Comparison of ENCODE assay signal across 8 cellular contexts in the genomic region with DNA sequence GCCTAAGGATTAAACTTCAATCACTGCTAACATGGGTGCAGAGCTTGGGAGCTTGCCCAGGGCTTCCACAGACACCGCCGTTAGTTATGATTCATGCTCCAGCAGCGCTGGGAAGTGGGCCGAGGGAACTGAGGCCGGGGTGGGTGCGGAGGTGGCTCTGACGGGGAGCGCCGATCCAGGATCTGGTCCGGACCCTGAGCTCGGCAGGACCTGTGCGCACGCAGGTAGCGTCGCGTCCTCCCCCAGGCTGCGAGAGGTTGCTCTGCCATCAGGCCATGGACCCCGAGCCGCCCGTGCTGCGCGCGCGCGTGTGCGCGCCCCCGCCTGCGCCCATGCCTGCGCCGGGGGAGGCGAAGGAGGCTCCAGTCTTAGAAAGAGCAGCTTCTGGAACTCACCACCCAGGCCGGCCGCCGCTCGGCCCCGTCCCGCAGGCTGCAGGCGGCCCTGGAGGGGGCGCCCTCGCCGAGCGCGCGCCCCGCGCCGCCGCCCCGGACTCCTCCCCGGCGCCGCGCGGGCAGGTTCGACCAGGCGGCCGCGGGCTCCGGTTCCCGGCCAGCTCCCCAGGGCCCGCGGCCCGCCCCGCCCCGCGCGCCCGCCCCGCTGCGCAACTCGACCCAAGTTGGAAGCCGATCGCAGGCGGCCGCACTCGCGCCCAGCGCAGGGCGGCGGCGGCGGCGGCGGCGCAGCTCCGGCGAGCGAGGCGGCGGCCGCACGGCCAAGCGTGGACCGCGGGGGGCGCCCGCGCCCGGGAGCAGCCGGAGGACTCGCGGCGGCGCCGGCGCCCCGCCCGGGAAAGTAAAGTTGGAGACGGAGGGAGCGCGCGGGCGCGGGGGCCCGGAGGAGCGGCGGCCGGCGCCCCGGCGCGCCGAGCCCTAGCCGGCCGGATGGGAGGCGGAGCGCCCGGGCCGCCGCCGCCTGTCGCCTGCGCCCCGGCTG. TPM values are rescaled to one million over a fixed set of nuclear protein-coding genes. Genes with fewer than 3 reads are reported as not detected.
DNase-seq lines count a peak whose midpoint lies in the region; ATAC-seq lines count a peak whose summit lies in the region.

No MANE protein-coding gene starts in this region.

- ATAC-seq in GM19467 (IDR thresholded peaks at IDR 0.05; ENCODE audit: unreplicated experiment) (no peak), HG03520 (IDR thresholded peaks at IDR 0.05; ENCODE audit: unreplicated experiment) (no peak), GM21576 (IDR thresholded peaks at IDR 0.05; ENCODE audit: unreplicated experiment) (no peak)
- ATAC-seq in activated T-helper 17 cell treated with anti-CD3 and anti-CD28 coated beads, Interleukin-2, amount 50 U/mL, for 72 hours (replicated peaks) = no peak

- H3K27ac ChIP-seq in mesodermal cell (ENCODE audit: low read depth, low read length, severe bottlenecking) = no peak overlapping the region

- H3K9me3 Mint-ChIP-seq in activated T-helper 17 cell treated with anti-CD3 and anti-CD28 coated beads, Interleukin-2, amount 50 U/mL, for 72 hours = no peaks in the 10 kb centered on the region

- no peaks in the 10 kb centered on the region for H3K4me1 Mint-ChIP-seq in activated T-helper 17 cell treated with anti-CD3 and anti-CD28 coated beads, Interleukin-2, amount 50 U/mL, for 72 hours

- peak overlapping the region; percentile 36 for H3K4me3 ChIP-seq in mesodermal cell (ENCODE audit: extremely low read depth, insufficient read depth, low read length, poor library complexity, severe bottlenecking)

- no peaks in the 10 kb centered on the region for H3K9me3 ChIP-seq in mesodermal cell (ENCODE audit: control insufficient read depth, low read length)

- no peak overlapping the region for H3K4me3 Mint-ChIP-seq in activated T-helper 17 cell treated with anti-CD3 and anti-CD28 coated beads, Interleukin-2, amount 50 U/mL, for 72 hours

- H3K36me3 ChIP-seq in mesodermal cell (ENCODE audit: control insufficient read depth, insufficient read depth, low read length) = no peaks in the 10 kb centered on the region

- peak; percentile 24 for DNase-seq in GM04504 (ENCODE audit: low read depth)
- DNase-seq in NCI-H226 = peak; percentile 76
- DNase-seq in ecto neural progenitor cell (ENCODE audit: low spot score) = peak; percentile 82

- peaks cover 4% of the 10 kb centered on the region for H3K4me1 ChIP-seq in mesodermal cell (ENCODE audit: control insufficient read depth, insufficient read depth, low read length, poor library complexity, severe bottlenecking)

- 3% methylated on average over 90 to 93 of the region's 135 CpGs for WGBS in mesodermal cell (ENCODE audit: insufficient coverage in 2 of 2), 2 experiments

- H3K36me3 Mint-ChIP-seq in activated T-helper 17 cell treated with anti-CD3 and anti-CD28 coated beads, Interleukin-2, amount 50 U/mL, for 72 hours (ENCODE audit: low read depth) = no peaks in the 10 kb centered on the region

- H3K27ac Mint-ChIP-seq in activated T-helper 17 cell treated with anti-CD3 and anti-CD28 coated beads, Interleukin-2, amount 50 U/mL, for 72 hours = no peak overlapping the region

- H3K27me3 Mint-ChIP-seq in activated T-helper 17 cell treated with anti-CD3 and anti-CD28 coated beads, Interleukin-2, amount 50 U/mL, for 72 hours = peaks cover 6% of the 10 kb centered on the region

RNA-seq across cellular contexts. Expression of a gene that starts 0.6 kb away (rescaled TPM):
- polyA plus RNA-seq in mesodermal cell (2013, experiment 1 of 2) = 3.6 TPM
- 3.4 TPM for polyA plus RNA-seq in mesodermal cell (2013, experiment 2 of 2)
- total RNA-seq in activated T-helper 17 cell treated with anti-CD3 and anti-CD28 coated beads, Interleukin-2, amount 50 U/mL, for 72 hours = not detected

Comparison
In these comparisons a context has a peak if more than half of its experiments do, and no peak if none do; other contexts are left out.
1. DNase-seq: peak in every context shown above with its lines; median percentile 82 in ecto neural progenitor cell; 76 in NCI-H226; 24 in GM04504.